ENCODE assay signal across 15 cellular contexts in genomic region chrX:41621236-41621651, GRCh38.
A peak's percentile ranks its signal among the peaks of the same experiment; 100 is the strongest.
DNase-seq lines count a peak whose midpoint lies in the region; ATAC-seq, FAIRE-seq and TF ChIP-seq lines count a peak whose summit lies in the region.
"Had no signal": no experiment of that assay in that cellular context is flagged by ENCODE, and none has a peak within 500 bp of the region (broad histone marks: within the 10 kb centered on the region; RNA-seq: fewer than 3 reads in every experiment).

No MANE protein-coding gene starts in this region.

- WGBS in H1 (ENCODE audit: extremely low coverage in 1 of 2, insufficient coverage in 1 of 2, insufficient read length in 1 of 2, insufficient replicate concordance in 2 of 2, low coverage in 1 of 2, low lambda C conversion rate in 2 of 2, missing lambda C conversion rate in 1 of 2), 2 experiments = 77% methylated on average over 5 of the region's 5 CpGs; no CpG with 5 or more reads in 1 of the 2 experiments
- 45 to 54% (median 51%) methylated on average over 4 to 5 of the region's 5 CpGs for WGBS in stomach, 5 donors

- H3K36me3 Mint-ChIP-seq in mesothelial cell of epicardium = peaks cover 13% of the 10 kb centered on the region

- no peak overlapping the region for H3K23ac ChIP-seq in H1 (ENCODE audit: insufficient read length)

- CTCF ChIA-PET in H1 (lab: Charles Lee; ENCODE audit: partially characterized antibody) = no interaction called here

- no peak for TF ChIP-seq RAD21 in H1 (IDR thresholded peaks at IDR 0.05 in 1 of 2, conservative IDR thresholded peaks at IDR 0.05 in 1 of 2; ENCODE audit: low read depth in 2 of 2, low read length in 2 of 2)

- H3K4me3 ChIP-seq in H1 (ENCODE audit: extremely low read depth in 1 of 4, insufficient read depth in 2 of 4, low read depth in 3 of 4, low read length in 4 of 4) = no peak overlapping the region
- H3K4me3 ChIP-seq in vagina = no peak overlapping the region
- no peak overlapping the region for H3K4me3 ChIP-seq in stomach
- H3K4me3 ChIP-seq: esophagus muscularis mucosa had no signal

- ATAC-seq in GM21367 (IDR thresholded peaks at IDR 0.05; ENCODE audit: unreplicated experiment) = no peak

- H3K4me1 ChIP-seq in H1 (replicated peaks in 1 of 4; ENCODE audit: control insufficient read depth in 3 of 4, insufficient read depth in 4 of 4, low read length in 3 of 4) = peaks cover 0 to 2% (median 0%) of the 10 kb centered on the region in 4 experiments; a peak in 1 of 7 replicates
- H3K4me1 ChIP-seq in vagina = no peaks in the 10 kb centered on the region
- no peaks in the 10 kb centered on the region for H3K4me1 ChIP-seq in stomach
- H3K4me1 ChIP-seq: esophagus muscularis mucosa had no signal

- no peaks in the 10 kb centered on the region for H3K9me3 ChIP-seq in H1 (ENCODE audit: insufficient read depth in 2 of 2, low read depth in 1 of 2, low read length in 1 of 2)
- no peaks in the 10 kb centered on the region for H3K9me3 ChIP-seq in vagina
- no peaks in the 10 kb centered on the region for H3K9me3 ChIP-seq in stomach
- H3K9me3 ChIP-seq: esophagus muscularis mucosa had no signal

- H3K27ac ChIP-seq in H1 (ENCODE audit: low read depth, low read length) (no peak overlapping the region), vagina (no peak overlapping the region), stomach (no peak overlapping the region)
- H3K27ac ChIP-seq: esophagus muscularis mucosa had no signal

- TF ChIP-seq POLR2A in H1 (IDR thresholded peaks at IDR 0.05; ENCODE audit: control extremely low read depth in 1 of 2, low read depth in 2 of 2, low read length in 2 of 2) (no peak), vagina (IDR thresholded peaks at IDR 0.05) (no peak), stomach (IDR thresholded peaks at IDR 0.05) (no peak)

- DNase-seq in EH (ENCODE audit: low read depth) = peak; percentile 50
- DNase-seq in OCI-M1 (lab: John Stamatoyannopoulos, UW) = peak; percentile 72
- no peak for DNase-seq in H1 (ENCODE audit: low read depth in 1 of 2, low spot score in 2 of 2)
- DNase-seq in mesothelial cell of epicardium (ENCODE audit: low spot score in 2 of 2, unreplicated experiment in 2 of 2) = no peak
- no peak for DNase-seq in vagina (ENCODE audit: extremely low spot score in 2 of 2)
- no peak for DNase-seq in NCI-H1694 treated with DMSO at 0.1 percent for 48 hours (lab: John Stamatoyannopoulos, UW)
- no peak for DNase-seq in stomach
- DNase-seq: activated T-cell treated with anti-CD3 and anti-CD28 coated beads, Interleukin-2, amount 50 U/mL, for 1 hour; NCI-H2029 treated with DMSO at 0.1 percent for 48 hours; nucleus accumbens had no signal

- no peaks in the 10 kb centered on the region for H3K23me2 ChIP-seq in H1 (ENCODE audit: low read depth, low read length)

- no peak overlapping the region for H3K4me3 Mint-ChIP-seq in mesothelial cell of epicardium
- H3K4me3 Mint-ChIP-seq: B cell, brain had no signal

- H2AK5ac ChIP-seq in H1 (ENCODE audit: low read depth, low read length) = no peak overlapping the region

- no peaks in the 10 kb centered on the region for H3K79me1 ChIP-seq in H1 (ENCODE audit: low read depth, low read length)

- no peak overlapping the region for H2BK15ac ChIP-seq in H1 (ENCODE audit: low read length)

- H3K56ac ChIP-seq in H1 (replicated peaks; ENCODE audit: insufficient read length, low read depth, low read length) = no peak overlapping the region

- intact Hi-C loops in vagina (cut with DNase I) (no loop called here), stomach (cut with DNase I; ENCODE audit: low total_unique reads) (no loop called here)

- no peak overlapping the region for H3K4me2 ChIP-seq in H1 (ENCODE audit: insufficient read depth in 1 of 2, low read depth in 2 of 2, low read length in 2 of 2)

- H2BK5ac ChIP-seq in H1 (ENCODE audit: low read depth, low read length) = no peak overlapping the region

- no peak overlapping the region for H4K8ac ChIP-seq in H1 (ENCODE audit: extremely low read depth, insufficient read depth, low read length)

- no peak for TF ChIP-seq EP300 in H1 (IDR thresholded peaks at IDR 0.05; ENCODE audit: borderline replicate concordance in 1 of 2, low read depth in 2 of 2, low read length in 2 of 2)
- no peak for TF ChIP-seq EP300 in stomach (IDR thresholded peaks at IDR 0.05)

- H3K27ac Mint-ChIP-seq in mesothelial cell of epicardium = peak overlapping the region; percentile 64
- H3K27ac Mint-ChIP-seq: B cell had no signal

- no peaks in the 10 kb centered on the region for H3K27me3 Mint-ChIP-seq in mesothelial cell of epicardium (ENCODE audit: low read depth)
- H3K27me3 Mint-ChIP-seq: B cell, brain had no signal

- TF ChIP-seq CTCF in H1 (IDR thresholded peaks at IDR 0.05; ENCODE audit: control extremely low read depth in 1 of 3, insufficient read depth in 1 of 3, low read depth in 1 of 3, low read length in 3 of 3) = no peak
- no peak for TF ChIP-seq CTCF in mesothelial cell of epicardium (IDR thresholded peaks at IDR 0.05; ENCODE audit: unreplicated experiment)
- TF ChIP-seq CTCF in vagina (IDR thresholded peaks at IDR 0.05) = no peak
- no peak for TF ChIP-seq CTCF in stomach (IDR thresholded peaks at IDR 0.05)

- H4K20me1 ChIP-seq in H1 (replicated peaks in 1 of 2; ENCODE audit: control insufficient read depth in 1 of 2, insufficient read depth in 2 of 2, low read length in 2 of 2) = no peaks in the 10 kb centered on the region

- no peaks in the 10 kb centered on the region for H3K79me2 ChIP-seq in H1 (ENCODE audit: control insufficient read depth in 1 of 2, insufficient read depth in 2 of 2, low read length in 2 of 2)

- H2BK20ac ChIP-seq in H1 (ENCODE audit: low read length) = no peak overlapping the region

- H3K4ac ChIP-seq in H1 (replicated peaks; ENCODE audit: insufficient read length, low read depth, low read length) = no peak overlapping the region

- H3K9me3 Mint-ChIP-seq in mesothelial cell of epicardium = peaks cover 16% of the 10 kb centered on the region
- H3K9me3 Mint-ChIP-seq: brain had no signal

- no peak overlapping the region for H4K5ac ChIP-seq in H1 (ENCODE audit: insufficient read length, low read depth, low read length)

- H2BK12ac ChIP-seq in H1 (ENCODE audit: low read depth, low read length) = no peak overlapping the region

- no peak overlapping the region for H2AFZ ChIP-seq in H1 (ENCODE audit: low read length)

- peaks cover 10% of the 10 kb centered on the region for H3K4me1 Mint-ChIP-seq in mesothelial cell of epicardium

- H2BK120ac ChIP-seq in H1 (replicated peaks; ENCODE audit: low read depth, low read length) = no peak overlapping the region

- peak; percentile 63 for FAIRE-seq in H1 (lab: Jason Lieb, UNC)
- FAIRE-seq: keratinocyte had no signal

- H3K36me3 ChIP-seq in H1 (ENCODE audit: control insufficient read depth in 2 of 4, insufficient read depth in 4 of 4, low read length in 3 of 4) (peaks cover 0 to 6% (median 0%) of the 10 kb centered on the region in 4 experiments; a peak in 3 of 8 replicates), vagina (no peaks in the 10 kb centered on the region), stomach (peaks cover 0 to 22% (median 15%) of the 10 kb centered on the region in 4 donors)

- H3K9ac ChIP-seq in H1 (replicated peaks in 1 of 4; ENCODE audit: extremely low read depth in 1 of 4, low read depth in 3 of 4, low read length in 3 of 4) = no peak overlapping the region

- H3K14ac ChIP-seq in H1 (ENCODE audit: insufficient read length) = no peak overlapping the region

- POLR2A ChIA-PET in H1 (lab: Charles Lee; ENCODE audit: partially characterized antibody) = no interaction called here

- no peak overlapping the region for H3K18ac ChIP-seq in H1 (ENCODE audit: extremely low read depth, low read length)

- H4K91ac ChIP-seq in H1 (replicated peaks; ENCODE audit: insufficient read length, low read length) = no peak overlapping the region

- H3K27me3 ChIP-seq in H1 (replicated peaks in 1 of 4; ENCODE audit: control insufficient read depth in 3 of 4, extremely low read depth in 1 of 4, insufficient read depth in 3 of 4, low read length in 3 of 4) = no peaks in the 10 kb centered on the region
- H3K27me3 ChIP-seq in vagina = no peaks in the 10 kb centered on the region
- H3K27me3 ChIP-seq in stomach = no peaks in the 10 kb centered on the region
- H3K27me3 ChIP-seq: esophagus muscularis mucosa had no signal

TF ChIP-seq in H1, 55 proteins besides CTCF, POLR2A, EP300 and RAD21:
- TF ChIP-seq MAX (IDR thresholded peaks at IDR 0.05) = no peak

Comparison
In these comparisons a context has a peak if more than half of its experiments do, and no peak if none do; other contexts are left out.
1. DNase-seq: peak in EH (single experiment) and OCI-M1 (single experiment); none in H1 (0 of 2), mesothelial cell of epicardium (0 of 2), vagina (0 of 2), NCI-H1694 treated with DMSO at 0.1 percent for 48 hours (single experiment) and stomach (single experiment).